Comparison of ENCODE assay signal across 19 cellular contexts in the genomic region with DNA sequence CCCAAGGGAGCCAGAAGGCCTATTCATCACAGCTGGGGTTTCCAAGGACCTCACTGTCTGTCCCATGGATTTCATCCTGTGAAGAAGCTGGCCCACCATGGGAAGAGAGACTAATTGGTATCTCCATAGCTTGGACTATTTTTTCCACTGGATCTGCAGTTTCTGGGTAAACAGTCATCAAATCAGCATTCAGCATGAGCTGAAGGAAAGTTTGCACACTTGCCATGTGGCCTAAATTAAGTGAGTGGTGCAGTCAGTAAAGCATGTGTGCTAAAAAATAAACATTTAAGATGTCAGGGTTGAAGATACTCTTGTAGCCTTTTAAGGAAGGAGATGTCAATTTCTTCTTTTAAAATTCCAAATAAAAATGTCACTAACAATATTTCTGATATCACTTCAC.
A peak's percentile ranks its signal among the peaks of the same experiment; 100 is the strongest.
DNase-seq lines count a peak whose midpoint lies in the region; FAIRE-seq and TF ChIP-seq lines count a peak whose summit lies in the region.
"Had no signal": no experiment of that assay in that cellular context is flagged by ENCODE, and none has a peak within 500 bp of the region (broad histone marks: within the 10 kb centered on the region; RNA-seq: fewer than 3 reads in every experiment).

No MANE protein-coding gene starts in this region.

- TF ChIP-seq POLR2A in esophagus muscularis mucosa (IDR thresholded peaks at IDR 0.05; ENCODE audit: low read depth), result no peak

- no peaks in the 10 kb centered on the region for H3K4me1 Mint-ChIP-seq in CD4-positive, alpha-beta memory T cell
- H3K4me1 Mint-ChIP-seq: CD14-positive monocyte had no signal

- H3K27me3 ChIP-seq in GM23248 (replicated peaks; ENCODE audit: insufficient read depth) (no peaks in the 10 kb centered on the region), esophagus muscularis mucosa (no peaks in the 10 kb centered on the region)
- no peaks in the 10 kb centered on the region for H3K27me3 ChIP-seq in CD4-positive, alpha-beta memory T cell (ENCODE audit: insufficient read depth, low read length)

- TF ChIP-seq CTCF in esophagus muscularis mucosa (IDR thresholded peaks at IDR 0.05), result no peak

- no peaks in the 10 kb centered on the region for H3K9me2 ChIP-seq in GM23248 (ENCODE audit: insufficient read depth)

- H3K27ac ChIP-seq in GM23248, result no peak overlapping the region
- peak overlapping the region in 3 of 4 donors; percentile 55 to 91 (median 84) for H3K27ac ChIP-seq in esophagus muscularis mucosa (replicated peaks in 1 of 4)
- H3K27ac ChIP-seq in CD4-positive, alpha-beta memory T cell (ENCODE audit: low read depth, low read length), result no peak overlapping the region
- H3K27ac ChIP-seq: SK-N-MC had no signal

- no peaks in the 10 kb centered on the region for H3F3A ChIP-seq in GM23248 (ENCODE audit: insufficient read depth)

- H3K4me3 Mint-ChIP-seq in CD4-positive, alpha-beta memory T cell, result no peak overlapping the region
- H3K4me3 Mint-ChIP-seq: CD14-positive monocyte, H9 had no signal

- peaks cover 0 to 2% (median 0%) of the 10 kb centered on the region in 8 donors for H3K9me3 Mint-ChIP-seq in CD4-positive, alpha-beta memory T cell

- no peaks in the 10 kb centered on the region for H3K36me3 ChIP-seq in GM23248 (ENCODE audit: low read depth)
- no peaks in the 10 kb centered on the region for H3K36me3 ChIP-seq in esophagus muscularis mucosa
- H3K36me3 ChIP-seq in CD4-positive, alpha-beta memory T cell (ENCODE audit: insufficient read depth, low read length), result no peaks in the 10 kb centered on the region

- peaks cover 7 to 15% of the 10 kb centered on the region in 2 donors for H3K27me3 Mint-ChIP-seq in CD4-positive, alpha-beta memory T cell

- CTCF ChIA-PET in CD4-positive, alpha-beta memory T cell (lab: Charles Lee; ENCODE audit: partially characterized antibody), result no interaction called here

- H3K4me1 ChIP-seq in GM23248 (ENCODE audit: insufficient read depth) (peaks cover 6% of the 10 kb centered on the region; the same call in 1 of the 2 replicates), esophagus muscularis mucosa (peaks cover 8 to 79% (median 74%) of the 10 kb centered on the region in 4 donors)
- no peaks in the 10 kb centered on the region for H3K4me1 ChIP-seq in CD4-positive, alpha-beta memory T cell (ENCODE audit: insufficient read depth, low read length)

- no peaks in the 10 kb centered on the region for H4K20me1 ChIP-seq in GM23248 (ENCODE audit: insufficient read depth)

- in situ Hi-C loops in GM23248 (cut with MboI), result no loop called here

- no peak for TF ChIP-seq EP300 in esophagus muscularis mucosa (IDR thresholded peaks at IDR 0.05)

- H3K9me3 ChIP-seq in GM23248 (ENCODE audit: low read depth), result no peaks in the 10 kb centered on the region
- no peaks in the 10 kb centered on the region for H3K9me3 ChIP-seq in esophagus muscularis mucosa
- no peaks in the 10 kb centered on the region for H3K9me3 ChIP-seq in CD4-positive, alpha-beta memory T cell (ENCODE audit: control insufficient read depth in 1 of 2, low read length in 2 of 2)

- H3K27ac Mint-ChIP-seq in CD4-positive, alpha-beta memory T cell, result no peak overlapping the region
- H3K27ac Mint-ChIP-seq: H9 had no signal

- no peaks in the 10 kb centered on the region for H3K79me2 ChIP-seq in GM23248 (ENCODE audit: insufficient read depth)

- H3K9ac ChIP-seq in GM23248, result no peak overlapping the region

- peak; percentile 27 for FAIRE-seq in islet of Langerhans (lab: Jason Lieb, UNC)
- FAIRE-seq: D721Med had no signal

- POLR2A ChIA-PET in CD4-positive, alpha-beta memory T cell (lab: Charles Lee; ENCODE audit: partially characterized antibody), result no interaction called here

- no peaks in the 10 kb centered on the region for H3K36me3 Mint-ChIP-seq in CD4-positive, alpha-beta memory T cell
- H3K36me3 Mint-ChIP-seq: CD14-positive monocyte had no signal

- no peak overlapping the region for H3K4me2 ChIP-seq in GM23248 (ENCODE audit: unreplicated experiment)

- no peak overlapping the region for H2AFZ ChIP-seq in GM23248

- intact Hi-C loops in esophagus muscularis mucosa (cut with DNase I), result no loop called here
- intact Hi-C loops in CD4-positive, alpha-beta memory T cell (cut with micrococcal nuclease), result no loop called here

- peak; percentile 25 for DNase-seq in GM23248
- peak; percentile 88 for DNase-seq in esophagus muscularis mucosa (ENCODE audit: extremely low spot score)
- DNase-seq in nucleus accumbens (lab: John Stamatoyannopoulos, UW), result no peak
- no peak for DNase-seq in CD4-positive, alpha-beta memory T cell
- DNase-seq in NCI-H1436 (lab: John Stamatoyannopoulos, UW), result no peak
- no peak for DNase-seq in NCI-H128 (lab: John Stamatoyannopoulos, UW; ENCODE audit: unreplicated experiment)
- DNase-seq: DMS53, EL, H9, Kasumi-1, NCI-H1417, NCI-H187, NCI-H526 treated with DMSO at 0.1 percent for 48 hours, OCI-M1, SW 1271 had no signal

- H3K4me3 ChIP-seq in GM23248, result no peak overlapping the region
- no peak overlapping the region for H3K4me3 ChIP-seq in esophagus muscularis mucosa
- no peak overlapping the region for H3K4me3 ChIP-seq in CD4-positive, alpha-beta memory T cell (ENCODE audit: low read length in 2 of 2)
- H3K4me3 ChIP-seq: SK-N-MC had no signal

Comparison
In these comparisons a context has a peak if more than half of its experiments do, and no peak if none do; other contexts are left out.
1. DNase-seq: peak in GM23248 (single experiment) and esophagus muscularis mucosa (single experiment); none in nucleus accumbens (0 of 56), CD4-positive, alpha-beta memory T cell (0 of 5), NCI-H1436 (single experiment) and NCI-H128 (single experiment).
2. H3K27ac ChIP-seq: peak in esophagus muscularis mucosa (3 of 4); none in GM23248 (single experiment) and CD4-positive, alpha-beta memory T cell (single experiment).